Comparison of ENCODE assay signal across 10 cellular contexts in the genomic region with DNA sequence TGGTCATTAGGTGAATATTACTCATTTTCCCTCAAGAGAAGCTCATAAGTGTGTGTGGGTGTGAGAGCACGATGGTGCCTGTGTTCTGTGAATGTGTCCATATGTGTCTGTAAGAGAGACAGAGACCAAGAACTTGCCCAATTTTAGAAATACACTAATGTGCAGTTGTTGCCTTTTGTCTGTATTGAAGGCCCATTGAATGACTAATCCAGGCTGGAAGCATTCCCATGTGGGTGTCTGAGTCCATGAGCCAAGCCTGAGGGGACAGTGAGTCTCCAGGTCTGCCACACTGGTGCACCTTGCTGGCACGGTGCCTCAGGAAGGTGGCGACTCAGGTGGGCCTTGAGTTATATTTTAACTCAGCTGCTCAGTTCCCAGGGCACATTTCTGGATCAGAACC. TPM values are rescaled to one million over a fixed set of nuclear protein-coding genes. Genes with fewer than 3 reads are reported as not detected.
DNase-seq lines count a peak whose midpoint lies in the region; ATAC-seq, FAIRE-seq and TF ChIP-seq lines count a peak whose summit lies in the region.
"Had no signal": no experiment of that assay in that cellular context is flagged by ENCODE, and none has a peak within 500 bp of the region (broad histone marks: within the 10 kb centered on the region; RNA-seq: fewer than 3 reads in every experiment).

No MANE protein-coding gene starts in this region.

- DNase-seq in A549 (ENCODE audit: low read depth in 1 of 2, low spot score in 1 of 2) = no peak
- DNase-seq in RWPE2 (ENCODE audit: low spot score) = peak; percentile 79
- DNase-seq in fibroblast of villous mesenchyme (ENCODE audit: low read depth) = peak; percentile 27
- DNase-seq in NCI-H1694 treated with DMSO at 0.1 percent for 48 hours (lab: John Stamatoyannopoulos, UW) = no peak
- no peak for DNase-seq in COLO829 (ENCODE audit: low spot score)
- DNase-seq in posterior vena cava (ENCODE audit: low spot score) = no peak
- DNase-seq: DMS153, NCI-H2171 treated with DMSO at 0.1 percent for 48 hours had no signal

- H3K36me3 ChIP-seq in RWPE2 (ENCODE audit: low read depth) = peaks cover 43% of the 10 kb centered on the region
- H3K36me3 ChIP-seq in gastroesophageal sphincter = peaks cover 0 to 66% of the 10 kb centered on the region in 2 donors

- intact Hi-C loops in posterior vena cava (cut with DNase I) = no loop called here

- CTCF ChIA-PET in A549 (lab: Yijun Ruan, JAX) = interaction anchor here (1.4 kb wide), 2 partner anchors 19 to 53 kb away, joined by 3 read pairs; no protein-coding TSS in a partner anchor

- peak in 1 of 2 experiments; percentile 64; a peak in 1 of 6 replicates for ATAC-seq in A549
- ATAC-seq in GM19395 (IDR thresholded peaks at IDR 0.05; ENCODE audit: unreplicated experiment) = peak; percentile 14
- peak; percentile 63 for ATAC-seq in RWPE2 (ENCODE audit: low read depth)
- no peak for ATAC-seq in gastroesophageal sphincter

- TF ChIP-seq EP300 in A549 (IDR thresholded peaks at IDR 0.05) (no peak), gastroesophageal sphincter (IDR thresholded peaks at IDR 0.05) (no peak)

- WGBS in A549 (ENCODE audit: missing lambda C conversion rate) = 83% methylated on average over 3 of the region's 3 CpGs
- 65 to 81% methylated on average over 2 to 3 of the region's 3 CpGs for WGBS in gastroesophageal sphincter (ENCODE audit: low coverage in 1 of 2), 2 donors

- H3K4me3 ChIP-seq in A549 (no peak overlapping the region), RWPE2 (ENCODE audit: severe bottlenecking) (no peak overlapping the region), fibroblast of villous mesenchyme (ENCODE audit: low read depth, low read length) (no peak overlapping the region), gastroesophageal sphincter (no peak overlapping the region)

- H3K27ac ChIP-seq in A549 = no peak overlapping the region
- H3K27ac ChIP-seq in RWPE2 (ENCODE audit: poor library complexity, severe bottlenecking) = no peak overlapping the region
- no peak overlapping the region for H3K27ac ChIP-seq in gastroesophageal sphincter

- no peak for TF ChIP-seq POLR2A in A549 (IDR thresholded peaks at IDR 0.05; ENCODE audit: low read length)
- no peak for TF ChIP-seq POLR2A in gastroesophageal sphincter (IDR thresholded peaks at IDR 0.05)

- H3K9me3 ChIP-seq in A549 (no peaks in the 10 kb centered on the region), RWPE2 (ENCODE audit: severe bottlenecking) (no peaks in the 10 kb centered on the region), gastroesophageal sphincter (no peaks in the 10 kb centered on the region)

- POLR2A ChIA-PET in A549 (lab: Yijun Ruan, JAX) = no interaction called here

- no peak for FAIRE-seq in A549 (lab: Jason Lieb, UNC)

- H3K27me3 ChIP-seq in RWPE2 (ENCODE audit: insufficient read depth, poor library complexity, severe bottlenecking) = no peaks in the 10 kb centered on the region
- no peaks in the 10 kb centered on the region for H3K27me3 ChIP-seq in gastroesophageal sphincter

- H3K4me1 ChIP-seq in A549 = peaks cover 12% of the 10 kb centered on the region
- H3K4me1 ChIP-seq in RWPE2 (ENCODE audit: insufficient read depth, poor library complexity, severe bottlenecking) = peaks cover 8% of the 10 kb centered on the region
- H3K4me1 ChIP-seq in gastroesophageal sphincter = no peaks in the 10 kb centered on the region

- peak overlapping the region; percentile 6; the same call in 1 of the 3 replicates for H3K4me2 ChIP-seq in A549

- TF ChIP-seq CTCF in A549 (IDR thresholded peaks at IDR 0.05) (no peak), RWPE2 (IDR thresholded peaks at IDR 0.05; ENCODE audit: poor library complexity, severe bottlenecking) (no peak), fibroblast of villous mesenchyme (IDR thresholded peaks at IDR 0.05; ENCODE audit: insufficient read depth, low read depth, low read length) (no peak), gastroesophageal sphincter (IDR thresholded peaks at IDR 0.05) (no peak)

- TF ChIP-seq RAD21 in A549 (conservative IDR thresholded peaks at IDR 0.05 in 1 of 2, IDR thresholded peaks at IDR 0.05 in 1 of 2) = no peak

TF ChIP-seq in A549, 52 proteins besides CTCF, POLR2A, EP300 and RAD21 (continues in another document):
- TF ChIP-seq CBX2 (IDR thresholded peaks at IDR 0.05; ENCODE audit: borderline replicate concordance, low read depth) = no peak
- TF ChIP-seq SREBF2 (IDR thresholded peaks at IDR 0.05) = no peak
- no peak for TF ChIP-seq RNF2 (IDR thresholded peaks at IDR 0.05; ENCODE audit: borderline replicate concordance, low read depth)
- no peak for TF ChIP-seq JUNB (IDR thresholded peaks at IDR 0.05)
- TF ChIP-seq NR3C1 (IDR thresholded peaks at IDR 0.05) = no peak
- no peak for TF ChIP-seq RFX5 (IDR thresholded peaks at IDR 0.05)
- no peak for TF ChIP-seq POLR2AphosphoS2 (conservative IDR thresholded peaks at IDR 0.05; ENCODE audit: low read length)
- TF ChIP-seq CHD2 (IDR thresholded peaks at IDR 0.05; ENCODE audit: low read length, partially characterized antibody) = no peak
- TF ChIP-seq, protein P1, sequence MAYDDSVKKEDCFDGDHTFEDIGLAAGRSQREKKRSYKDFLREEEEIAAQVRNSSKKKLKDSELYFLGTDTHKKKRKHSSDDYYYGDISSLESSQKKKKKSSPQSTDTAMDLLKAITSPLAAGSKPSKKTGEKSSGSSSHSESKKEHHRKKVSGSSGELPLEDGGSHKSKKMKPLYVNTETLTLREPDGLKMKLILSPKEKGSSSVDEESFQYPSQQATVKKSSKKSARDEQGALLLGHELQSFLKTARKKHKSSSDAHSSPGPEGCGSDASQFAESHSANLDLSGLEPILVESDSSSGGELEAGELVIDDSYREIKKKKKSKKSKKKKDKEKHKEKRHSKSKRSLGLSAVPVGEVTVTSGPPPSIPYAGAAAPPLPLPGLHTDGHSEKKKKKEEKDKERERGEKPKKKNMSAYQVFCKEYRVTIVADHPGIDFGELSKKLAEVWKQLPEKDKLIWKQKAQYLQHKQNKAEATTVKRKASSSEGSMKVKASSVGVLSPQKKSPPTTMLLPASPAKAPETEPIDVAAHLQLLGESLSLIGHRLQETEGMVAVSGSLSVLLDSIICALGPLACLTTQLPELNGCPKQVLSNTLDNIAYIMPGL (CRISPR knock-in tag; IDR thresholded peaks at IDR 0.05; ENCODE audit: borderline replicate concordance) = no peak
- TF ChIP-seq TP53 (CRISPR knock-in tag; IDR thresholded peaks at IDR 0.05) = no peak
- TF ChIP-seq, protein P2, sequence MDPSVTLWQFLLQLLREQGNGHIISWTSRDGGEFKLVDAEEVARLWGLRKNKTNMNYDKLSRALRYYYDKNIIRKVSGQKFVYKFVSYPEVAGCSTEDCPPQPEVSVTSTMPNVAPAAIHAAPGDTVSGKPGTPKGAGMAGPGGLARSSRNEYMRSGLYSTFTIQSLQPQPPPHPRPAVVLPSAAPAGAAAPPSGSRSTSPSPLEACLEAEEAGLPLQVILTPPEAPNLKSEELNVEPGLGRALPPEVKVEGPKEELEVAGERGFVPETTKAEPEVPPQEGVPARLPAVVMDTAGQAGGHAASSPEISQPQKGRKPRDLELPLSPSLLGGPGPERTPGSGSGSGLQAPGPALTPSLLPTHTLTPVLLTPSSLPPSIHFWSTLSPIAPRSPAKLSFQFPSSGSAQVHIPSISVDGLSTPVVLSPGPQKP (IDR thresholded peaks at IDR 0.05; ENCODE audit: low read depth, low read length) = no peak
- TF ChIP-seq ESRRA (IDR thresholded peaks at IDR 0.05; ENCODE audit: borderline replicate concordance, low read length) = no peak
- TF ChIP-seq, protein P3, sequence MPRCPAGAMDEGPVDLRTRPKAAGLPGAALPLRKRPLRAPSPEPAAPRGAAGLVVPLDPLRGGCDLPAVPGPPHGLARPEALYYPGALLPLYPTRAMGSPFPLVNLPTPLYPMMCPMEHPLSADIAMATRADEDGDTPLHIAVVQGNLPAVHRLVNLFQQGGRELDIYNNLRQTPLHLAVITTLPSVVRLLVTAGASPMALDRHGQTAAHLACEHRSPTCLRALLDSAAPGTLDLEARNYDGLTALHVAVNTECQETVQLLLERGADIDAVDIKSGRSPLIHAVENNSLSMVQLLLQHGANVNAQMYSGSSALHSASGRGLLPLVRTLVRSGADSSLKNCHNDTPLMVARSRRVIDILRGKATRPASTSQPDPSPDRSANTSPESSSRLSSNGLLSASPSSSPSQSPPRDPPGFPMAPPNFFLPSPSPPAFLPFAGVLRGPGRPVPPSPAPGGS (IDR thresholded peaks at IDR 0.05) = no peak
- no peak for TF ChIP-seq HDAC2 (IDR thresholded peaks at IDR 0.05)
- TF ChIP-seq ZFP36 (IDR thresholded peaks at IDR 0.05; ENCODE audit: borderline replicate concordance, partially characterized antibody) = no peak
- TF ChIP-seq ZSCAN20 (CRISPR knock-in tag; IDR thresholded peaks at IDR 0.05) = no peak
- TF ChIP-seq, protein P4, sequence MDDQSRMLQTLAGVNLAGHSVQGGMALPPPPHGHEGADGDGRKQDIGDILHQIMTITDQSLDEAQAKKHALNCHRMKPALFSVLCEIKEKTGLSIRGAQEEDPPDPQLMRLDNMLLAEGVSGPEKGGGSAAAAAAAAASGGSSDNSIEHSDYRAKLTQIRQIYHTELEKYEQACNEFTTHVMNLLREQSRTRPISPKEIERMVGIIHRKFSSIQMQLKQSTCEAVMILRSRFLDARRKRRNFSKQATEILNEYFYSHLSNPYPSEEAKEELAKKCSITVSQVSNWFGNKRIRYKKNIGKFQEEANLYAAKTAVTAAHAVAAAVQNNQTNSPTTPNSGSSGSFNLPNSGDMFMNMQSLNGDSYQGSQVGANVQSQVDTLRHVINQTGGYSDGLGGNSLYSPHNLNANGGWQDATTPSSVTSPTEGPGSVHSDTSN (IDR thresholded peaks at IDR 0.05) = no peak

RNA-seq across cellular contexts. Expression of a gene that starts 25.5 kb away (rescaled TPM):
- polyA plus RNA-seq in A549 (2011; rRNA removed) (36.0 and 41.8 TPM in 2 replicates), A549 (2017; fragmentation: RNase III; extraction: RNeasy Plus Mini Kit Qiagen cat#74134 plus additional on column Dnase treatment) (35.7 to 40.3 TPM (median 40.1 TPM) in 3 replicates)
- polyA plus RNA-seq in A549 (2012; cell fraction: cytosol; rRNA removed) = 23.7 and 26.2 TPM in 2 replicates
- polyA plus RNA-seq in A549 (2012; cell fraction: nucleus; rRNA removed) = 99.3 and 131 TPM in 2 replicates
- polyA minus RNA-seq in A549 (2011; rRNA and poly(A)+ RNA removed) = 69.6 and 72.3 TPM in 2 replicates
- total RNA-seq in fibroblast of villous mesenchyme (48.0 and 61.7 TPM in 2 replicates), posterior vena cava (10 to 100 TPM; 61.5 to 62.8 TPM), gastroesophageal sphincter (10 to 100 TPM; 43.5 to 79.8 (median 58.4) TPM)

RNA-seq across cellular contexts. Expression of a gene that starts 55.2 kb away (rescaled TPM):
- polyA plus RNA-seq in A549 (2011; rRNA removed) (33.7 and 37.6 TPM in 2 replicates), A549 (2017; fragmentation: RNase III; extraction: RNeasy Plus Mini Kit Qiagen cat#74134 plus additional on column Dnase treatment) (23.0 to 24.5 TPM (median 23.7 TPM) in 3 replicates)
- polyA plus RNA-seq in A549 (2012; cell fraction: cytosol; rRNA removed) = 13.0 and 14.3 TPM in 2 replicates
- polyA plus RNA-seq in A549 (2012; cell fraction: nucleus; rRNA removed) = 6.3 and 8.9 TPM in 2 replicates
- polyA minus RNA-seq in A549 (2011; rRNA and poly(A)+ RNA removed) = 24.3 and 27.0 TPM in 2 replicates
- total RNA-seq in fibroblast of villous mesenchyme (24.2 TPM in 2 replicates), posterior vena cava (10 to 100 TPM; 26.2 to 28.8 TPM), gastroesophageal sphincter (10 to 100 TPM; 21.4 to 29.0 (median 24.4) TPM)

Comparison
In these comparisons a context has a peak if more than half of its experiments do, and no peak if none do; other contexts are left out.
1. DNase-seq: peak in RWPE2 (single experiment) and fibroblast of villous mesenchyme (single experiment); none in A549 (0 of 2), NCI-H1694 treated with DMSO at 0.1 percent for 48 hours (single experiment), COLO829 (single experiment) and posterior vena cava (single experiment).